1 cellular context compared by ENCODE assay signal in genomic region chr15:40782609-40783227, GRCh38.
A peak's percentile ranks its signal among the peaks of the same experiment; 100 is the strongest.
TF ChIP-seq lines count a peak whose summit lies in the region.

No MANE protein-coding gene starts in this region.

TF ChIP-seq in K562, 482 proteins besides CTCF, POLR2A, EP300 and RAD21 (continues in another document):
- TF ChIP-seq ZNF445 (CRISPR knock-in tag; IDR thresholded peaks at IDR 0.05; ENCODE audit: low read depth) (no peak), ZNF140 (CRISPR knock-in tag; IDR thresholded peaks at IDR 0.05) (no peak), ZNF551 (CRISPR knock-in tag; IDR thresholded peaks at IDR 0.05) (no peak), ETV5 (CRISPR knock-in tag; IDR thresholded peaks at IDR 0.05; ENCODE audit: low read depth) (peak; percentile 59; the same call in 1 of the 2 replicates), PKNOX1 (IDR thresholded peaks at IDR 0.05) (no peak), SP1 (CRISPR knock-in tag; IDR thresholded peaks at IDR 0.05) (peak; percentile 53), AFF4 (CRISPR knock-in tag; IDR thresholded peaks at IDR 0.05) (no peak), RREB1 (CRISPR knock-in tag; IDR thresholded peaks at IDR 0.05) (peak; percentile 69; the same call in 1 of the 2 replicates), NRF1 (conservative IDR thresholded peaks at IDR 0.05 in 1 of 2, IDR thresholded peaks at IDR 0.05 in 1 of 2) (no peak), OTX1 (CRISPR knock-in tag; IDR thresholded peaks at IDR 0.05) (no peak), CREB3L1 (IDR thresholded peaks at IDR 0.05; ENCODE audit: borderline replicate concordance, low read depth) (no peak), CHAMP1 (IDR thresholded peaks at IDR 0.05) (no peak), KLF10 (CRISPR knock-in tag; IDR thresholded peaks at IDR 0.05) (no peak), TAL1 (IDR thresholded peaks at IDR 0.05) (no peak), POLR2G (IDR thresholded peaks at IDR 0.05; ENCODE audit: low read depth, low read length) (peak; percentile 25; the same call in 1 of the 2 replicates), ATF4 (CRISPR knock-in tag; IDR thresholded peaks at IDR 0.05) (no peak), HNRNPK (IDR thresholded peaks at IDR 0.05; ENCODE audit: low read depth, low read length, poor library complexity, severe bottlenecking) (no peak), SUPT5H (IDR thresholded peaks at IDR 0.05) (no peak), ZNF277 (CRISPR knock-in tag; IDR thresholded peaks at IDR 0.05; ENCODE audit: borderline replicate concordance) (no peak), HNRNPH1 (optimal IDR thresholded peaks at IDR 0.05; ENCODE audit: low read depth, low read length) (no peak), ZEB2 (IDR thresholded peaks at IDR 0.05) (peak; percentile 29; the same call in 1 of the 2 replicates), ZBTB26 (CRISPR knock-in tag; IDR thresholded peaks at IDR 0.05) (no peak), YY1 (IDR thresholded peaks at IDR 0.05; ENCODE audit: borderline replicate concordance in 1 of 3, control insufficient read depth in 1 of 3, extremely low read depth in 1 of 3, insufficient read depth in 3 of 3, insufficient read length in 1 of 3, insufficient replicate concordance in 2 of 3, low read depth in 1 of 3, low read length in 2 of 3) (peak in 2 of 3 experiments; percentile 56 to 62), ZNF263 (CRISPR knock-in tag; IDR thresholded peaks at IDR 0.05; ENCODE audit: borderline replicate concordance) (peak; percentile 45; the same call in 1 of the 2 replicates), ZNF609 (CRISPR knock-in tag; IDR thresholded peaks at IDR 0.05; ENCODE audit: borderline replicate concordance) (no peak), ZNF561 (CRISPR knock-in tag; conservative IDR thresholded peaks at IDR 0.05) (no peak), GTF2F1 (IDR thresholded peaks at IDR 0.05; ENCODE audit: low read depth, low read length) (no peak), ZSCAN32 (CRISPR knock-in tag; IDR thresholded peaks at IDR 0.05) (no peak), ZNF436 (CRISPR knock-in tag; IDR thresholded peaks at IDR 0.05) (no peak)
